In the genomic region with DNA sequence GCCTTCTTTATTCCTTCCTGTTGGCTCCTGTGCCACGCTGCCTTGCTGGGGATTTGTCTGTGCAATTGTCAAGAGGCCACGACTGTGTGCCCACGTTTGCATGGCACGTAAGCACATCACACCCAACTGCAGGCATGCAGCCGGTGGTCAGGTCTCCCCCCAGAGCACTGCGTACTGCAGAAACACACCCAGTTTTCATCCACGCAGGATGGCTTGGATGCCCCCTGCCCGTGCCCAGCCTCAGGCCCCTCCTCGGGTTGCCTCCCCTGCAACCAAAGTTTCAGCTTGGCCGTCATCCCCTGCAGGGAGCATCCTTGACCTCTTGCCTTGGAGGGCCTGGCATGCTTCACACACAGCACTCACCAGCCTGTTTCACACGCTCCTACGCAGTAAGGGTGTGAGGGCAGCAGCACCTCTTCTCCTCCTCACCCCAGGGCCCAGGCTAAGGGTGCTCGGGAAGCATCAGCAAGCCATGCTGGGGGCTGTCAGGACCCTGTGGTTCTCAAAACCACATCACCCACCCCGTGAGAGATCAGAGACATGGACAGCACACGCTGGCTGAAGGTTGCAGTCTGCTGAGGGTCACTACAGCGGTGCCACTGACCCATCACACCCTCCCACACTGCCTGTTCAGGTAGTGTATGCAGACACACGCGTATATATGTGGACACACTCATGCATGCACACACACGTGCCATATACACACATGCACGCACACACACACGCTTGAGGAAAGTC, we compare ENCODE assay signal across 24 cellular contexts. TPM values are rescaled to one million over a fixed set of nuclear protein-coding genes. Genes with fewer than 3 reads are reported as not detected.
DNase-seq lines count a peak whose midpoint lies in the region; ATAC-seq and TF ChIP-seq lines count a peak whose summit lies in the region.
"Had no signal": no experiment of that assay in that cellular context is flagged by ENCODE, and none has a peak within 500 bp of the region (broad histone marks: within the 10 kb centered on the region; RNA-seq: fewer than 3 reads in every experiment).

No MANE protein-coding gene starts in this region.

- H3K4me3 ChIP-seq in left lung, result no peak overlapping the region
- no peak overlapping the region for H3K4me3 ChIP-seq in skeletal muscle satellite cell (ENCODE audit: low read length)
- H3K4me3 ChIP-seq: ascending aorta, hepatocyte, lower lobe of right lung, pancreas, right lobe of liver, thoracic aorta had no signal

- H3K27me3 ChIP-seq in left lung (no peaks in the 10 kb centered on the region), skeletal muscle satellite cell (ENCODE audit: control insufficient read depth, insufficient read depth, low read length) (no peaks in the 10 kb centered on the region)
- H3K27me3 ChIP-seq: ascending aorta, foreskin keratinocyte, hepatocyte, pancreas, right lobe of liver had no signal

- H3K4me1 ChIP-seq in left lung, result peaks cover 0 to 14% of the 10 kb centered on the region in 2 donors
- H3K4me1 ChIP-seq in skeletal muscle satellite cell (ENCODE audit: control insufficient read depth, insufficient read depth, low read length), result peaks cover 71% of the 10 kb centered on the region
- H3K4me1 ChIP-seq: foreskin keratinocyte had no signal

- H3K27me3 Mint-ChIP-seq in activated naive CD4-positive, alpha-beta T cell treated with anti-CD3 and anti-CD28 coated beads, Interleukin-2, amount 10 ng/mL, durations not matched to agents 7 days and 5 days, result no peaks in the 10 kb centered on the region
- H3K27me3 Mint-ChIP-seq in IgD-negative memory B cell, result no peaks in the 10 kb centered on the region

- H3K4me2 ChIP-seq in skeletal muscle satellite cell (ENCODE audit: low read length), result peak overlapping the region; percentile 3
- H3K4me2 ChIP-seq: hepatocyte had no signal

- peaks cover 53% of the 10 kb centered on the region for H3K4me1 Mint-ChIP-seq in activated naive CD4-positive, alpha-beta T cell treated with anti-CD3 and anti-CD28 coated beads, Interleukin-2, amount 10 ng/mL, durations not matched to agents 7 days and 5 days
- H3K4me1 Mint-ChIP-seq in IgD-negative memory B cell, result peaks cover 29 to 38% (median 30%) of the 10 kb centered on the region in 3 donors

- H3K27ac Mint-ChIP-seq in activated naive CD4-positive, alpha-beta T cell treated with anti-CD3 and anti-CD28 coated beads, Interleukin-2, amount 10 ng/mL, durations not matched to agents 7 days and 5 days, result peak overlapping the region; percentile 55
- H3K27ac Mint-ChIP-seq in IgD-negative memory B cell, result peak overlapping the region in 2 of 3 donors; percentile 28 to 74
- H3K27ac Mint-ChIP-seq: T-helper 2 cell treated with Interferon-gamma antibody and Interleukin-4, amounts not matched to agents 5 μg/mL and 100 μg/mL, for 36 hours; WTC11 had no signal

- no peak for ATAC-seq in left lung
- ATAC-seq: foreskin keratinocyte, lower lobe of right lung, Panc1, pancreas, right lobe of liver, WTC11 had no signal

- H3K36me3 ChIP-seq in left lung (peaks cover 0 to 29% of the 10 kb centered on the region in 2 donors), skeletal muscle satellite cell (ENCODE audit: insufficient read depth, low read length) (peaks cover 23% of the 10 kb centered on the region)

- H3K9me3 ChIP-seq in left lung (no peaks in the 10 kb centered on the region), skeletal muscle satellite cell (replicated peaks; ENCODE audit: low read length) (no peaks in the 10 kb centered on the region)
- H3K9me3 ChIP-seq: ascending aorta, lower lobe of right lung, pancreas, right lobe of liver, thoracic aorta had no signal

- CTCF ChIA-PET in activated naive CD4-positive, alpha-beta T cell treated with anti-CD3 and anti-CD28 coated beads, Interleukin-2, amount 10 ng/mL, durations not matched to agents 7 days and 5 days (lab: Charles Lee), result no interaction called here

- no peak overlapping the region for H3K9ac ChIP-seq in skeletal muscle satellite cell (ENCODE audit: low read depth, low read length)

- intact Hi-C loops in left lung (cut with DNase I), result no loop called here

- H3K9me3 Mint-ChIP-seq in activated naive CD4-positive, alpha-beta T cell treated with anti-CD3 and anti-CD28 coated beads, Interleukin-2, amount 10 ng/mL, durations not matched to agents 7 days and 5 days, result peaks cover 3% of the 10 kb centered on the region
- no peaks in the 10 kb centered on the region for H3K9me3 Mint-ChIP-seq in IgD-negative memory B cell
- H3K9me3 Mint-ChIP-seq: T-helper 2 cell treated with Interferon-gamma antibody and Interleukin-4, amounts not matched to agents 5 μg/mL and 100 μg/mL, for 36 hours; WTC11 had no signal

- H3K4me3 Mint-ChIP-seq in activated naive CD4-positive, alpha-beta T cell treated with anti-CD3 and anti-CD28 coated beads, Interleukin-2, amount 10 ng/mL, durations not matched to agents 7 days and 5 days, result no peak overlapping the region
- peak overlapping the region in 2 of 4 donors; percentile 32 to 99 for H3K4me3 Mint-ChIP-seq in IgD-negative memory B cell
- H3K4me3 Mint-ChIP-seq: T-helper 2 cell treated with Interferon-gamma antibody and Interleukin-4, amounts not matched to agents 5 μg/mL and 100 μg/mL, for 36 hours; WTC11 had no signal

- DNase-seq in activated naive CD4-positive, alpha-beta T cell treated with anti-CD3 and anti-CD28 coated beads, Interleukin-2, amount 10 ng/mL, durations not matched to agents 7 days and 5 days, result no peak
- DNase-seq in activated naive CD4-positive, alpha-beta T cell treated with anti-CD3 and anti-CD28 coated beads, Interleukin-2, amount 50 U/mL, for 16 hours, result no peak
- DNase-seq in left lung, result peak; percentile 22 to 52
- no peak for DNase-seq in NAMALWA (ENCODE audit: low spot score)
- DNase-seq in GM10266 (ENCODE audit: extremely low spot score), result no peak
- DNase-seq in NCI-H82 treated with DMSO at 0.1 percent for 48 hours (lab: John Stamatoyannopoulos, UW; ENCODE audit: unreplicated experiment), result no peak
- DNase-seq: DMS153, erythroblast, foreskin keratinocyte, GDM1, lower lobe of right lung, NCI-H1048, NCI-H2029, NCI-H226 had no signal

- peaks cover 34% of the 10 kb centered on the region for H3K36me3 Mint-ChIP-seq in activated naive CD4-positive, alpha-beta T cell treated with anti-CD3 and anti-CD28 coated beads, Interleukin-2, amount 10 ng/mL, durations not matched to agents 7 days and 5 days
- H3K36me3 Mint-ChIP-seq in IgD-negative memory B cell, result peaks cover 2% of the 10 kb centered on the region

- H3K27ac ChIP-seq in left lung, result no peak overlapping the region
- H3K27ac ChIP-seq: ascending aorta, foreskin keratinocyte, hepatocyte, lower lobe of right lung, pancreas, right lobe of liver, thoracic aorta had no signal

- TF ChIP-seq CTCF in left lung (IDR thresholded peaks at IDR 0.05) (no peak), GM10266 (IDR thresholded peaks at IDR 0.05; ENCODE audit: control insufficient read depth, insufficient read depth, low read depth, missing control alignments) (no peak)

RNA-seq across cellular contexts. Expression of a gene that starts 3.1 kb away (rescaled TPM):
- 66.9 TPM for polyA plus RNA-seq in IgD-negative memory B cell
- total RNA-seq in left lung, result 10 to 100 TPM; 35.1 to 38.4 TPM
- total RNA-seq in skeletal muscle satellite cell (2012; rRNA removed), result 54.8 and 71.0 TPM in 2 replicates

RNA-seq across cellular contexts. Expression of a gene that starts 4.7 kb away (rescaled TPM):
- 66.5 TPM for polyA plus RNA-seq in IgD-negative memory B cell
- total RNA-seq in left lung, result 10 to 100 TPM; 26.8 to 29.0 TPM
- total RNA-seq in skeletal muscle satellite cell (2012; rRNA removed), result 28.8 and 35.5 TPM in 2 replicates

Comparison
In these comparisons a context has a peak if more than half of its experiments do, and no peak if none do; other contexts are left out.
1. DNase-seq: peak in left lung (2 of 2); none in activated naive CD4-positive, alpha-beta T cell treated with anti-CD3 and anti-CD28 coated beads, Interleukin-2, amount 10 ng/mL, durations not matched to agents 7 days and 5 days (single experiment), activated naive CD4-positive, alpha-beta T cell treated with anti-CD3 and anti-CD28 coated beads, Interleukin-2, amount 50 U/mL, for 16 hours (single experiment), NAMALWA (single experiment), GM10266 (single experiment) and NCI-H82 treated with DMSO at 0.1 percent for 48 hours (single experiment).